8 cellular contexts compared by ENCODE assay signal in the genomic region with DNA sequence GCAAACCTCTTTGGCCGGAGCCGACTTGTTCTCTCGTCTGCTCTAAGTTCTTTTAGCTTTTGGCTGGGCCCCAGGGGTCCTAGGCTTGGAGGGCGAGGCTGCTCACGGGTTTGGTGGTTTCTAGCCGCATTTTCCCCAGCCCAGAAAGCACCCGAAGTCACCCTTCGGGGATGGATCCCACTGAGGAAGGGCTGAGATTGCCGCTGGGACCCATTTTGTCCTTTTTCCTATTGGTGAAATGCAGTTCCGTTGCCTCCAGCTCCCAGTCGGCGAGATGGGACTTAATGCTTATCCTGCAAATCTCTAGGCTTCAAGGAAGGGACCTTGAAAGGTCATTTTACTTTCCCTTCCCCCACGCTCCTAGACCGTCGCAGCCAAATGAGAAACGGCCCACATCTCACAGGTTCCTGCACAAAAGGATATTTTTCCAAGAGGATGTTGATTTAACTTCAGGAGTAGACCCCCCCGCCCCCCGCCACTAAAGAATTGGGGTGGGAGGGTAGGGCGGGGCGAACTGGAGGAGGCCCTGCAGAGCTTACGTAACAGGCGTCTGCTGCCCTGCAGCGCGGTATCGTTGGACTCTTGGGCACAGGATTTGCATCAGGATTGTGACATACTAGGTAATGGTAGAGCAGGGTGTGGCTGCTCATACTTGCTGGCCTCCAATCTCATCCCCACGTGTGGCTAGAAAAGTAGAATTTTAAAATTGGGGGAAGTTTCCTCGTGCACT. TPM values are rescaled to one million over a fixed set of nuclear protein-coding genes. Genes with fewer than 3 reads are reported as not detected.
DNase-seq lines count a peak whose midpoint lies in the region; ATAC-seq, FAIRE-seq and TF ChIP-seq lines count a peak whose summit lies in the region.

No MANE protein-coding gene starts in this region.

- H3K9me3 Mint-ChIP-seq in stimulated activated naive B cell treated with anti-CD40 and anti-IgM and Interleukin-4, amounts not matched to agents 10 μg/mL and 1 μg/mL and 100 μg/mL, for 72 hours, result peaks cover 0 to 8% of the 10 kb centered on the region in 2 donors

- no peaks in the 10 kb centered on the region for H3K27me3 ChIP-seq in BE2C
- H3K27me3 ChIP-seq in MM.1S (replicated peaks; ENCODE audit: insufficient read depth, low read length), result no peaks in the 10 kb centered on the region
- H3K27me3 ChIP-seq in HepG2 (ENCODE audit: control insufficient read depth in 1 of 2, insufficient read depth in 2 of 2, low read length in 2 of 2), result no peaks in the 10 kb centered on the region; a peak in 1 of 5 replicates

- ATAC-seq in GM19455 (IDR thresholded peaks at IDR 0.05; ENCODE audit: unreplicated experiment), result peak; percentile 5
- ATAC-seq in HepG2, result peak; percentile 74
- no peak for ATAC-seq in stimulated activated naive B cell treated with anti-CD40 and anti-IgM and Interleukin-4, amounts not matched to agents 10 μg/mL and 1 μg/mL and 100 μg/mL, for 72 hours (replicated peaks)

- H4K20me1 ChIP-seq in MM.1S (ENCODE audit: insufficient read depth, low read length), result peaks cover 30% of the 10 kb centered on the region
- peaks cover 48% of the 10 kb centered on the region for H4K20me1 ChIP-seq in HepG2 (ENCODE audit: insufficient read depth, low read length)

- H3K36me3 ChIP-seq in BE2C (peaks cover 19% of the 10 kb centered on the region), MM.1S (replicated peaks; ENCODE audit: insufficient read depth, low read length) (no peaks in the 10 kb centered on the region), HepG2 (replicated peaks in 1 of 2; ENCODE audit: control insufficient read depth in 1 of 2, insufficient read depth in 2 of 2, low read length in 2 of 2) (no peaks in the 10 kb centered on the region; a peak in 2 of 5 replicates)

- FAIRE-seq in HepG2 (lab: Jason Lieb, UNC), result peak; percentile 64

- DNase-seq in BE2C (peak; percentile 33), MM.1S (peak; percentile 53), T-helper 2 cell (peak in 3 of 5 experiments; percentile 15 to 44 (median 29)), dedifferentiated amniotic fluid mesenchymal stem cell (ENCODE audit: extremely low spot score) (peak; percentile 31), HepG2 (ENCODE audit: low spot score) (peak; percentile 75), NCI-H1694 (lab: John Stamatoyannopoulos, UW) (no peak)
- DNase-seq in stimulated activated naive B cell treated with anti-CD40 and anti-IgM and Interleukin-4, amounts not matched to agents 10 μg/mL and 1 μg/mL and 100 μg/mL, for 72 hours, result no peak

- H3K9ac ChIP-seq in MM.1S (ENCODE audit: low read length) (peak overlapping the region; percentile 98), HepG2 (ENCODE audit: insufficient read depth, low read depth, low read length) (peak overlapping the region; percentile 84)

- peaks cover 4% of the 10 kb centered on the region for H3F3A ChIP-seq in MM.1S (ENCODE audit: insufficient read depth, low read length)

- POLR2A ChIA-PET in HepG2 (lab: Yijun Ruan, JAX), result interaction anchor here (1.8 kb wide), 1 partner anchor 35 kb away, joined by 6 read pairs; the partner anchor contains the start of gene TAF9B

- H3K27ac ChIP-seq in MM.1S (ENCODE audit: low read length) (peak overlapping the region; percentile 86), HepG2 (ENCODE audit: extremely low read length, insufficient read depth, low read length) (peak overlapping the region; percentile 88)

- peaks cover 0 to under 1% of the 10 kb centered on the region in 2 donors for H3K27me3 Mint-ChIP-seq in stimulated activated naive B cell treated with anti-CD40 and anti-IgM and Interleukin-4, amounts not matched to agents 10 μg/mL and 1 μg/mL and 100 μg/mL, for 72 hours

- no peaks in the 10 kb centered on the region for H3K9me2 ChIP-seq in MM.1S (replicated peaks; ENCODE audit: insufficient read depth, low read length)

- peaks cover 8 to 29% of the 10 kb centered on the region in 2 donors for H3K4me1 Mint-ChIP-seq in stimulated activated naive B cell treated with anti-CD40 and anti-IgM and Interleukin-4, amounts not matched to agents 10 μg/mL and 1 μg/mL and 100 μg/mL, for 72 hours

- H3K4me1 ChIP-seq in BE2C (no peaks in the 10 kb centered on the region), MM.1S (ENCODE audit: low read length) (peaks cover 15% of the 10 kb centered on the region; the same call in 1 of the 2 replicates), HepG2 (ENCODE audit: insufficient read depth, low read length) (peaks cover 36% of the 10 kb centered on the region)

- H3K9me3 ChIP-seq in BE2C (no peaks in the 10 kb centered on the region), MM.1S (replicated peaks; ENCODE audit: insufficient read depth, low read length) (no peaks in the 10 kb centered on the region), HepG2 (ENCODE audit: low read length) (no peaks in the 10 kb centered on the region)

- TF ChIP-seq CTCF in BE2C (IDR thresholded peaks at IDR 0.05; ENCODE audit: low read depth, low read length) (no peak), MM.1S (IDR thresholded peaks at IDR 0.05; ENCODE audit: low read length) (no peak), HepG2 (CRISPR knock-in tag; IDR thresholded peaks at IDR 0.05) (no peak)

- peaks cover 20 to 27% of the 10 kb centered on the region in 2 donors for H3K36me3 Mint-ChIP-seq in stimulated activated naive B cell treated with anti-CD40 and anti-IgM and Interleukin-4, amounts not matched to agents 10 μg/mL and 1 μg/mL and 100 μg/mL, for 72 hours

- TF ChIP-seq RAD21 in HepG2 (CRISPR knock-in tag; IDR thresholded peaks at IDR 0.05), result no peak

- H2AFZ ChIP-seq in MM.1S (ENCODE audit: low read length) (no peak overlapping the region), HepG2 (ENCODE audit: low read length) (no peak overlapping the region)

- H3K79me2 ChIP-seq in MM.1S (ENCODE audit: low read length) (peaks cover 56% of the 10 kb centered on the region), HepG2 (ENCODE audit: insufficient read depth, low read length) (peaks cover 55% of the 10 kb centered on the region)

- H3K4me2 ChIP-seq in MM.1S (ENCODE audit: low read depth, low read length) (peak overlapping the region; percentile 83), HepG2 (ENCODE audit: low read depth, low read length) (peak overlapping the region; percentile 74)

- H3K4me3 Mint-ChIP-seq in stimulated activated naive B cell treated with anti-CD40 and anti-IgM and Interleukin-4, amounts not matched to agents 10 μg/mL and 1 μg/mL and 100 μg/mL, for 72 hours, result peak overlapping the region; percentile 89 to 91

- CTCF ChIA-PET in HepG2 (lab: Yijun Ruan, JAX; ENCODE audit: low intra/inter-chr PET ratio, low total read pairs), result no interaction called here

- 3% methylated on average over 4 of the region's 27 CpGs for WGBS in HepG2 (ENCODE audit: low lambda C conversion rate)

- no peak for TF ChIP-seq EP300 in HepG2 (IDR thresholded peaks at IDR 0.05; ENCODE audit: low read depth in 2 of 2, low read length in 2 of 2)
- no peak for TF ChIP-seq EP300 in HepG2 (CRISPR knock-in tag; IDR thresholded peaks at IDR 0.05; ENCODE audit: borderline replicate concordance)

- peak overlapping the region; percentile 93 for H3K4me3 ChIP-seq in BE2C (ENCODE audit: low read depth, low read length)
- peak overlapping the region; percentile 90 for H3K4me3 ChIP-seq in MM.1S (ENCODE audit: low read length)
- peak overlapping the region; percentile 74 to 87 (median 80) for H3K4me3 ChIP-seq in HepG2 (replicated peaks in 1 of 3; ENCODE audit: insufficient read depth in 1 of 3, low read depth in 2 of 3, low read length in 3 of 3)

- TF ChIP-seq POLR2A in HepG2 (IDR thresholded peaks at IDR 0.05; ENCODE audit: insufficient read depth in 1 of 2, low read depth in 2 of 2, low read length in 2 of 2), result peak in 1 of 2 experiments; percentile 42; a peak in 2 of 4 replicates

- in situ Hi-C loops in HepG2 (cut with HindIII; ENCODE audit: extremely low pct_ligation_motif_present, low pct_unique_long_range_greater_than_20kb), result loop anchor here (25.0 kb wide), 1 partner anchor 192 kb away; the partner anchor contains the start of gene ATP7A

- TSS peak; percentile 57 for BruUV-seq in HepG2 (replicated peaks; lab: Mats Ljungman, UMichigan)

- intact Hi-C loops in HepG2 (cut with micrococcal nuclease; ENCODE audit: unreplicated experiment), result loop anchor here (2.0 to 5.0 kb wide), 3 partner anchors 194 to 317 kb away; partner anchors contain the start of genes ATP7A, ATRX, COX7B and MAGT1

- peak overlapping the region; percentile 89 for H3K27ac Mint-ChIP-seq in stimulated activated naive B cell treated with anti-CD40 and anti-IgM and Interleukin-4, amounts not matched to agents 10 μg/mL and 1 μg/mL and 100 μg/mL, for 72 hours

RNA-seq across cellular contexts. Expression of gene PGK1, which starts 0.6 kb away (rescaled TPM):
- polyA plus RNA-seq in BE2C (2012; ENCODE audit: insufficient read depth, insufficient read length, low read depth), result 564 TPM
- 325 and 530 TPM in 2 replicates for total RNA-seq in HepG2 (2016; rRNA removed; fragmentation: Illumina TruSeq; extraction: Trizol)
- 13.3 and 14.1 TPM in 2 replicates for total RNA-seq in HepG2 (2016; cell fraction: cytosol; rRNA removed; fragmentation: Illumina TruSeq; extraction: Trizol; ENCODE audit: low read depth)
- 320 and 521 TPM in 2 replicates for total RNA-seq in HepG2 (2016; cell fraction: insoluble cytoplasmic fraction; rRNA removed; fragmentation: Illumina TruSeq; extraction: Trizol)
- total RNA-seq in HepG2 (2016; cell fraction: membrane; rRNA removed; fragmentation: Illumina TruSeq; extraction: Trizol), result 33.6 and 34.6 TPM in 2 replicates
- total RNA-seq in HepG2 (2016; cell fraction: nucleus; rRNA removed; fragmentation: Illumina TruSeq; extraction: Trizol), result 136 and 146 TPM in 2 replicates
- polyA plus RNA-seq in HepG2 (2011; rRNA removed), result 902 and 1,274 TPM in 2 replicates
- polyA plus RNA-seq in HepG2 (2011; cell fraction: cytosol; rRNA removed), result 752 and 913 TPM in 2 replicates
- polyA plus RNA-seq in HepG2 (2011; cell fraction: nucleus; rRNA removed), result 269 and 326 TPM in 2 replicates
- 730 and 1,051 TPM in 2 replicates for polyA plus RNA-seq in HepG2 (2012)
- polyA plus RNA-seq in HepG2 (2016; cell fraction: cytosol; fragmentation: Illumina TruSeq; extraction: Trizol; ENCODE audit: low read depth), result 14.8 and 15.2 TPM in 2 replicates
- 442 TPM in 2 replicates for polyA plus RNA-seq in HepG2 (2016; cell fraction: insoluble cytoplasmic fraction; fragmentation: Illumina TruSeq; extraction: Trizol; ENCODE audit: low read depth)
- polyA plus RNA-seq in HepG2 (2016; cell fraction: membrane; fragmentation: Illumina TruSeq; extraction: Trizol; ENCODE audit: low read depth), result 26.4 and 26.9 TPM in 2 replicates
- 142 and 152 TPM in 2 replicates for polyA plus RNA-seq in HepG2 (2016; cell fraction: nucleus; fragmentation: Illumina TruSeq; extraction: Trizol; ENCODE audit: insufficient read depth, low read depth)
- 641 and 757 TPM in 2 replicates for polyA minus RNA-seq in HepG2 (2011; rRNA and poly(A)+ RNA removed; ENCODE audit: low replicate concordance)
- polyA minus RNA-seq in HepG2 (2011; cell fraction: cytosol; rRNA and poly(A)+ RNA removed), result 413 and 420 TPM in 2 replicates
- 283 and 304 TPM in 2 replicates for polyA minus RNA-seq in HepG2 (2011; cell fraction: nucleus; rRNA and poly(A)+ RNA removed)

RNA-seq across cellular contexts. Expression of gene TAF9B, which starts 34.8 kb away (rescaled TPM):
- polyA plus RNA-seq in BE2C (2012; ENCODE audit: insufficient read depth, insufficient read length, low read depth), result 12.1 TPM
- 15.2 and 25.1 TPM in 2 replicates for total RNA-seq in HepG2 (2016; rRNA removed; fragmentation: Illumina TruSeq; extraction: Trizol)
- 2.0 and 2.2 TPM in 2 replicates for total RNA-seq in HepG2 (2016; cell fraction: cytosol; rRNA removed; fragmentation: Illumina TruSeq; extraction: Trizol; ENCODE audit: low read depth)
- 15.4 and 26.1 TPM in 2 replicates for total RNA-seq in HepG2 (2016; cell fraction: insoluble cytoplasmic fraction; rRNA removed; fragmentation: Illumina TruSeq; extraction: Trizol)
- total RNA-seq in HepG2 (2016; cell fraction: membrane; rRNA removed; fragmentation: Illumina TruSeq; extraction: Trizol), result 8.9 and 10.4 TPM in 2 replicates
- total RNA-seq in HepG2 (2016; cell fraction: nucleus; rRNA removed; fragmentation: Illumina TruSeq; extraction: Trizol), result 8.0 and 9.0 TPM in 2 replicates
- 5.3 and 10.8 TPM in 2 replicates for polyA plus RNA-seq in HepG2 (2011; rRNA removed)
- 5.0 and 5.9 TPM in 2 replicates for polyA plus RNA-seq in HepG2 (2011; cell fraction: cytosol; rRNA removed)
- 1.5 and 1.8 TPM in 2 replicates for polyA plus RNA-seq in HepG2 (2011; cell fraction: nucleus; rRNA removed)
- 8.5 and 12.2 TPM in 2 replicates for polyA plus RNA-seq in HepG2 (2012)
- polyA plus RNA-seq in HepG2 (2016; cell fraction: cytosol; fragmentation: Illumina TruSeq; extraction: Trizol; ENCODE audit: low read depth), result 2.8 and 3.0 TPM in 2 replicates
- 36.6 and 41.8 TPM in 2 replicates for polyA plus RNA-seq in HepG2 (2016; cell fraction: insoluble cytoplasmic fraction; fragmentation: Illumina TruSeq; extraction: Trizol; ENCODE audit: low read depth)
- 10.7 and 11.1 TPM in 2 replicates for polyA plus RNA-seq in HepG2 (2016; cell fraction: membrane; fragmentation: Illumina TruSeq; extraction: Trizol; ENCODE audit: low read depth)
- 10.7 and 12.0 TPM in 2 replicates for polyA plus RNA-seq in HepG2 (2016; cell fraction: nucleus; fragmentation: Illumina TruSeq; extraction: Trizol; ENCODE audit: insufficient read depth, low read depth)
- polyA minus RNA-seq in HepG2 (2011; rRNA and poly(A)+ RNA removed; ENCODE audit: low replicate concordance), result 4.4 and 25.9 TPM in 2 replicates
- polyA minus RNA-seq in HepG2 (2011; cell fraction: cytosol; rRNA and poly(A)+ RNA removed), result 5.2 and 6.2 TPM in 2 replicates
- 4.0 and 4.7 TPM in 2 replicates for polyA minus RNA-seq in HepG2 (2011; cell fraction: nucleus; rRNA and poly(A)+ RNA removed)

Comparison
In these comparisons a context has a peak if more than half of its experiments do, and no peak if none do; other contexts are left out.
1. DNase-seq: peak in BE2C (single experiment), MM.1S (single experiment), T-helper 2 cell (3 of 5), dedifferentiated amniotic fluid mesenchymal stem cell (single experiment) and HepG2 (single experiment); none in stimulated activated naive B cell treated with anti-CD40 and anti-IgM and Interleukin-4, amounts not matched to agents 10 μg/mL and 1 μg/mL and 100 μg/mL, for 72 hours (single experiment) and NCI-H1694 (single experiment).
2. ATAC-seq: peak in GM19455 (single experiment) and HepG2 (single experiment); none in stimulated activated naive B cell treated with anti-CD40 and anti-IgM and Interleukin-4, amounts not matched to agents 10 μg/mL and 1 μg/mL and 100 μg/mL, for 72 hours (0 of 2).
3. Peak in every context shown above with its lines, with median percentiles within 50 percentile points of each other: H3K4me3 ChIP-seq.